In genomic region chr7:130921391-130922180, GRCh38 we compare ENCODE assay signal across 8 cellular contexts.
DNase-seq lines count a peak whose midpoint lies in the region; ATAC-seq, FAIRE-seq and TF ChIP-seq lines count a peak whose summit lies in the region.

No MANE protein-coding gene starts in this region.

- H3K9me3 ChIP-seq in pancreas = no peaks in the 10 kb centered on the region

- intact Hi-C loops in pancreas (cut with DNase I) = no loop called here

- H3K4me1 ChIP-seq in pancreas = peaks cover 8 to 61% (median 14%) of the 10 kb centered on the region in 3 donors

- peak; percentile 49 to 71 (median 58) for ATAC-seq in pancreas
- ATAC-seq in GM21390 (IDR thresholded peaks at IDR 0.05; ENCODE audit: unreplicated experiment) = no peak
- ATAC-seq in GM18909 (IDR thresholded peaks at IDR 0.05; ENCODE audit: poor library complexity, unreplicated experiment) = no peak
- ATAC-seq in HG02870 (IDR thresholded peaks at IDR 0.05; ENCODE audit: unreplicated experiment) = no peak

- H3K27ac ChIP-seq in pancreas = peak overlapping the region in 3 of 4 donors; percentile 6 to 78 (median 53)

- no peaks in the 10 kb centered on the region for H3K27me3 ChIP-seq in pancreas

- no peaks in the 10 kb centered on the region for H3K36me3 ChIP-seq in pancreas

- no peak for FAIRE-seq in pancreas (lab: Jason Lieb, UNC)

- 57 to 69% methylated on average over 23 of the region's 23 CpGs for WGBS in pancreas, 2 donors

- H3K4me3 ChIP-seq in pancreas = peak overlapping the region in 1 of 4 donors; percentile 16

- peak; percentile 95 for DNase-seq in EH (ENCODE audit: low read depth)
- DNase-seq in SW480 (ENCODE audit: low spot score) = peak; percentile 69
- DNase-seq in fibroblast of the conjunctiva (ENCODE audit: low read depth) = peak; percentile 75
- peak in 2 of 6 donors; percentile 37 to 40 for DNase-seq in pancreas
- no peak for DNase-seq in NCI-H2196 (lab: John Stamatoyannopoulos, UW; ENCODE audit: unreplicated experiment)

- TF ChIP-seq CTCF in pancreas (IDR thresholded peaks at IDR 0.05) = no peak

Comparison
In these comparisons a context has a peak if more than half of its experiments do, and no peak if none do; other contexts are left out.
1. ATAC-seq: peak in pancreas (4 of 4); none in GM21390 (single experiment), GM18909 (single experiment) and HG02870 (single experiment).